ENCODE assay signal across 29 cellular contexts in genomic region chr7:10815546-10815945, GRCh38.
"Had no signal": no experiment of that assay in that cellular context is flagged by ENCODE, and none has a peak within 500 bp of the region (broad histone marks: within the 10 kb centered on the region; RNA-seq: fewer than 3 reads in every experiment).

No MANE protein-coding gene starts in this region.

- H3K4me3 ChIP-seq: heart left ventricle, pancreas, prostate gland, skin epidermis, thoracic aorta had no signal

- H3K27me3 ChIP-seq: brain microvascular endothelial cell, heart left ventricle, pancreas had no signal

- H3K36me3 ChIP-seq: brain microvascular endothelial cell, heart left ventricle, pancreas, prostate gland, thoracic aorta had no signal

- FAIRE-seq: astrocyte, endothelial cell of umbilical vein, kidney, pancreas, urothelium cell line had no signal

- DNase-seq: activated CD4-positive, alpha-beta memory T cell treated with anti-CD3 and anti-CD28 coated beads, Interleukin-2, amount 10 ng/mL, durations not matched to agents 7 days and 5 days; activated CD4-positive, alpha-beta T cell treated with anti-CD3 and anti-CD28 coated beads, Interleukin-2, amount 10 ng/mL, durations not matched to agents 24 days and 14 days; activated CD4-positive, CD25-positive, alpha-beta regulatory T cell treated with anti-CD3 and anti-CD28 coated beads, Interleukin-2, amount 50 U/mL, for 72 hours; activated CD8-positive, alpha-beta memory T cell treated with anti-CD3 and anti-CD28 coated beads, Interleukin-2, amount 50 U/mL, for 48 hours; activated gamma-delta T cell; activated naive CD4-positive, alpha-beta T cell treated with anti-CD3 and anti-CD28 coated beads, Interleukin-2, amount 10 ng/mL, durations not matched to agents 7 days and 5 days; activated naive CD8-positive, alpha-beta T cell treated with anti-CD3 and anti-CD28 coated beads, Interleukin-2, amount 10 ng/mL, durations not matched to agents 7 days and 5 days; activated T-cell treated with anti-CD3 and anti-CD28 coated beads, Interleukin-2, amount 50 U/mL, for 24 hours; brain microvascular endothelial cell; caudate nucleus; foreskin fibroblast; heart left ventricle; hypothalamus; immature natural killer cell; kidney; left colon; naive B cell; nucleus accumbens; pancreas; retina; stimulated activated CD4-positive, alpha-beta T cell treated with anti-CD3 and anti-CD28 coated beads, Interleukin-4, amount 100 ng/mL, for 24 hours; T1000; trophoblast cell had no signal
